26 cellular contexts compared by ENCODE assay signal in genomic region chr3:106070187-106070586, GRCh38.
A peak's percentile ranks its signal among the peaks of the same experiment; 100 is the strongest.
DNase-seq lines count a peak whose midpoint lies in the region; ATAC-seq and TF ChIP-seq lines count a peak whose summit lies in the region.
"Had no signal": no experiment of that assay in that cellular context is flagged by ENCODE, and none has a peak within 500 bp of the region (broad histone marks: within the 10 kb centered on the region; RNA-seq: fewer than 3 reads in every experiment).

No MANE protein-coding gene starts in this region.

- no peak for DNase-seq in activated CD8-positive, alpha-beta memory T cell treated with anti-CD3 and anti-CD28 coated beads, Interleukin-2, amount 10 ng/mL, durations not matched to agents 7 days and 5 days
- DNase-seq in activated CD8-positive, alpha-beta memory T cell treated with anti-CD3 and anti-CD28 coated beads for 24 hours = no peak
- no peak for DNase-seq in ascending aorta (ENCODE audit: low spot score in 2 of 2)
- no peak for DNase-seq in right atrium auricular region (ENCODE audit: low spot score)
- DNase-seq: 8988T; C1 segment of cervical spinal cord; CD8-positive, alpha-beta T cell; DND-41; GOT3; IMR-90; NCI-H1105; NCI-H146; NCI-H2029 treated with DMSO at 0.1 percent for 48 hours; NCI-H2171; NCI-H345; NCI-H524 treated with DMSO at 0.1 percent for 48 hours; NCI-H82; Peyer's patch had no signal

- H3K9ac ChIP-seq in subcutaneous abdominal adipose tissue (ENCODE audit: low read length in 5 of 5) = no peak overlapping the region
- H3K9ac ChIP-seq: KMS-11 had no signal

- H3K4me3 ChIP-seq in ascending aorta (no peak overlapping the region), right atrium auricular region (no peak overlapping the region), subcutaneous abdominal adipose tissue (ENCODE audit: low read depth in 1 of 5, low read length in 5 of 5) (no peak overlapping the region)
- H3K4me3 ChIP-seq: GM12878, Peyer's patch, SJSA1 had no signal

- peak overlapping the region; percentile 42 for H3K27ac Mint-ChIP-seq in activated CD8-positive, alpha-beta memory T cell treated with anti-CD3 and anti-CD28 coated beads, Interleukin-2, amount 10 ng/mL, durations not matched to agents 7 days and 5 days
- H3K27ac Mint-ChIP-seq: CD8-positive, alpha-beta T cell had no signal

- H3K36me3 ChIP-seq in ascending aorta = no peaks in the 10 kb centered on the region
- H3K36me3 ChIP-seq in right atrium auricular region = no peaks in the 10 kb centered on the region
- H3K36me3 ChIP-seq in subcutaneous abdominal adipose tissue (ENCODE audit: control insufficient read depth in 5 of 5, insufficient read depth in 5 of 5, low read length in 5 of 5) = no peaks in the 10 kb centered on the region
- H3K36me3 ChIP-seq: Peyer's patch, SJSA1 had no signal

- no peaks in the 10 kb centered on the region for H3K9me3 ChIP-seq in ascending aorta
- H3K9me3 ChIP-seq in right atrium auricular region = no peaks in the 10 kb centered on the region
- no peaks in the 10 kb centered on the region for H3K9me3 ChIP-seq in subcutaneous abdominal adipose tissue (ENCODE audit: control insufficient read depth in 5 of 5, low read length in 5 of 5)
- H3K9me3 ChIP-seq: Peyer's patch, SJSA1 had no signal

- peaks cover 25% of the 10 kb centered on the region for H3K36me3 Mint-ChIP-seq in activated CD8-positive, alpha-beta memory T cell treated with anti-CD3 and anti-CD28 coated beads, Interleukin-2, amount 10 ng/mL, durations not matched to agents 7 days and 5 days
- H3K36me3 Mint-ChIP-seq: CD8-positive, alpha-beta T cell had no signal

- peaks cover 0 to 12% of the 10 kb centered on the region in 2 donors for H3K4me1 ChIP-seq in ascending aorta
- peaks cover 0 to 17% of the 10 kb centered on the region in 2 donors for H3K4me1 ChIP-seq in right atrium auricular region
- peaks cover 3 to 16% (median 14%) of the 10 kb centered on the region in 5 donors for H3K4me1 ChIP-seq in subcutaneous abdominal adipose tissue (ENCODE audit: control insufficient read depth in 5 of 5, insufficient read depth in 5 of 5, low read length in 5 of 5)
- H3K4me1 ChIP-seq: Peyer's patch, SJSA1 had no signal

- intact Hi-C loops in ascending aorta (cut with DNase I) = no loop called here

- peaks cover 12% of the 10 kb centered on the region for H3K4me1 Mint-ChIP-seq in activated CD8-positive, alpha-beta memory T cell treated with anti-CD3 and anti-CD28 coated beads, Interleukin-2, amount 10 ng/mL, durations not matched to agents 7 days and 5 days

- H3K4me3 Mint-ChIP-seq in activated CD8-positive, alpha-beta memory T cell treated with anti-CD3 and anti-CD28 coated beads, Interleukin-2, amount 10 ng/mL, durations not matched to agents 7 days and 5 days = no peak overlapping the region
- H3K4me3 Mint-ChIP-seq: CD8-positive, alpha-beta T cell had no signal

- H3K9me3 Mint-ChIP-seq in activated CD8-positive, alpha-beta memory T cell treated with anti-CD3 and anti-CD28 coated beads, Interleukin-2, amount 10 ng/mL, durations not matched to agents 7 days and 5 days (ENCODE audit: low read depth) = peaks cover 5% of the 10 kb centered on the region
- H3K9me3 Mint-ChIP-seq: CD8-positive, alpha-beta T cell had no signal

- CTCF ChIA-PET in activated CD8-positive, alpha-beta memory T cell treated with anti-CD3 and anti-CD28 coated beads, Interleukin-2, amount 10 ng/mL, durations not matched to agents 7 days and 5 days (lab: Charles Lee) = no interaction called here

- TF ChIP-seq CTCF in ascending aorta (IDR thresholded peaks at IDR 0.05) (no peak), right atrium auricular region (IDR thresholded peaks at IDR 0.05) (no peak)

- H3K27me3 Mint-ChIP-seq in activated CD8-positive, alpha-beta memory T cell treated with anti-CD3 and anti-CD28 coated beads, Interleukin-2, amount 10 ng/mL, durations not matched to agents 7 days and 5 days = no peaks in the 10 kb centered on the region

- H3K27me3 ChIP-seq in ascending aorta = no peaks in the 10 kb centered on the region
- no peaks in the 10 kb centered on the region for H3K27me3 ChIP-seq in right atrium auricular region
- H3K27me3 ChIP-seq in subcutaneous abdominal adipose tissue (ENCODE audit: control insufficient read depth in 5 of 5, insufficient read depth in 4 of 5, low read length in 5 of 5) = no peaks in the 10 kb centered on the region
- H3K27me3 ChIP-seq: Peyer's patch, SJSA1 had no signal

- no peak for ATAC-seq in activated CD8-positive, alpha-beta memory T cell treated with anti-CD3 and anti-CD28 coated beads, Interleukin-2, amount 10 ng/mL, durations not matched to agents 7 days and 5 days
- no peak for ATAC-seq in HG02970 (IDR thresholded peaks at IDR 0.05; ENCODE audit: low FRiP score, unreplicated experiment)
- ATAC-seq in HG02642 (IDR thresholded peaks at IDR 0.05; ENCODE audit: poor library complexity, unreplicated experiment) = no peak
- no peak for ATAC-seq in GM21619 (IDR thresholded peaks at IDR 0.05; ENCODE audit: unreplicated experiment)
- ATAC-seq: CD8-positive, alpha-beta T cell; GM12878; HCT116 had no signal

- H3K27ac ChIP-seq in ascending aorta (peak overlapping the region; percentile 40 to 66), right atrium auricular region (peak overlapping the region; percentile 13 to 66), subcutaneous abdominal adipose tissue (ENCODE audit: low read depth, low read length) (peak overlapping the region; percentile 2)
- H3K27ac ChIP-seq: KMS-11, Peyer's patch, SJSA1 had no signal

Comparison
In these comparisons a context has a peak if more than half of its experiments do, and no peak if none do; other contexts are left out.
1. H3K27ac ChIP-seq: peak in every context shown above with its lines; median percentile 53 in ascending aorta; 40 in right atrium auricular region; 2 in subcutaneous abdominal adipose tissue.